Comparison of ENCODE assay signal across 24 cellular contexts in the genomic region with DNA sequence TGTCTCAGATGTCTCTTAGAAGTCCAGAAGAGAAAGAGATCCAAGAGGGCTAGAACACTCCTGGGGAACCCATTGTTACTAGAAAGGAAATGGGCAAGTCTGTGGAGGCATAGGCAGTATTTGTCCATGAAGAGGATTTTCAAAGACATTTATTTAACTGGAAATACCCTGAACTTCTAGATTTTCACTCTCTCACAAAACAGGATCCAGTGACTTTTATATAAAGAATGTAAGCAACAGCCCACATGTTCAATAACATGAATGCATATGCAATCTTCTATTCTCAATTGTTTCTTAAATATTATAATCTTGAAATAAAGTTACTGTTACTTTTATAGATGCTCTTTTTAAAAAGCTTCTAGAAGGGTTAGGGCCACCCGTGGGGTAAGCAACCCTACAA. TPM values are rescaled to one million over a fixed set of nuclear protein-coding genes. Genes with fewer than 3 reads are reported as not detected.
DNase-seq lines count a peak whose midpoint lies in the region; ATAC-seq, FAIRE-seq and TF ChIP-seq lines count a peak whose summit lies in the region.
"Had no signal": no experiment of that assay in that cellular context is flagged by ENCODE, and none has a peak within 500 bp of the region (broad histone marks: within the 10 kb centered on the region; RNA-seq: fewer than 3 reads in every experiment).

No MANE protein-coding gene starts in this region.

- H3K27me3 ChIP-seq in ACC112 (ENCODE audit: insufficient read depth, low read length) (no peaks in the 10 kb centered on the region), GM23248 (replicated peaks; ENCODE audit: insufficient read depth) (no peaks in the 10 kb centered on the region), bronchial epithelial cell (ENCODE audit: control insufficient read depth, insufficient read depth, low read length) (no peaks in the 10 kb centered on the region)
- H3K27me3 ChIP-seq: BLaER1 treated with 17β-estradiol and CSF1 and Interleukin-3, amounts not matched to agents 10 nM and 100 nM had no signal

- 39 to 49% methylated on average over 1 of the region's 1 CpG for WGBS in GM23248 (ENCODE audit: low coverage in 1 of 2, low lambda C conversion rate in 2 of 2, missing lambda C conversion rate in 2 of 2), 2 experiments

- H3K9me2 ChIP-seq in GM23248 (ENCODE audit: insufficient read depth), result no peaks in the 10 kb centered on the region; the same call in 1 of the 2 replicates

- in situ Hi-C loops in GM23248 (cut with MboI), result no loop called here

- TF ChIP-seq POLR2A in erythroblast (IDR thresholded peaks at IDR 0.05; ENCODE audit: low read length), result no peak

- ATAC-seq in HG02798 (IDR thresholded peaks at IDR 0.05; ENCODE audit: poor library complexity, unreplicated experiment), result no peak
- ATAC-seq: A549; CD8-positive, alpha-beta T cell; HepG2 had no signal

- H3K79me2 ChIP-seq in ACC112 (ENCODE audit: control insufficient read depth, insufficient read depth, low read length, unreplicated experiment), result peaks cover 34% of the 10 kb centered on the region
- peaks cover 100% of the 10 kb centered on the region for H3K79me2 ChIP-seq in GM23248 (ENCODE audit: insufficient read depth)

- H3F3A ChIP-seq in GM23248 (ENCODE audit: insufficient read depth), result peaks cover 29% of the 10 kb centered on the region

- no peak overlapping the region for H3K4me3 ChIP-seq in ACC112 (ENCODE audit: low read depth, low read length)
- peak overlapping the region; percentile 10; the same call in 1 of the 2 replicates for H3K4me3 ChIP-seq in GM23248
- no peak overlapping the region for H3K4me3 ChIP-seq in bronchial epithelial cell (ENCODE audit: low read depth, low read length)
- no peak overlapping the region for H3K4me3 ChIP-seq in fibroblast of villous mesenchyme (ENCODE audit: low read depth, low read length)
- H3K4me3 ChIP-seq: A549; BLaER1 treated with 17β-estradiol and CSF1 and Interleukin-3, amounts not matched to agents 10 nM and 100 nM had no signal

- 0 out of 2 replicates have a peak, but pooled peaks cover 9% of the 10 kb centered on the region for H3K36me3 ChIP-seq in ACC112 (ENCODE audit: insufficient read depth, low read length)
- H3K36me3 ChIP-seq in GM23248 (ENCODE audit: low read depth), result peaks cover 14% of the 10 kb centered on the region
- H3K36me3 ChIP-seq in bronchial epithelial cell (ENCODE audit: control insufficient read depth, insufficient read depth, low read length), result no peaks in the 10 kb centered on the region
- H3K36me3 ChIP-seq: BLaER1 treated with 17β-estradiol and CSF1 and Interleukin-3, amounts not matched to agents 10 nM and 100 nM had no signal

- TF ChIP-seq CTCF in bronchial epithelial cell (IDR thresholded peaks at IDR 0.05; ENCODE audit: insufficient read depth, low read length, severe bottlenecking) (no peak), fibroblast of villous mesenchyme (IDR thresholded peaks at IDR 0.05; ENCODE audit: insufficient read depth, low read depth, low read length) (no peak)

- H3K9ac ChIP-seq in GM23248, result peak overlapping the region; percentile 14
- H3K9ac ChIP-seq: BLaER1 treated with 17β-estradiol and CSF1 and Interleukin-3, amounts not matched to agents 10 nM and 100 nM had no signal

- peaks cover 14% of the 10 kb centered on the region for H3K4me1 ChIP-seq in ACC112 (ENCODE audit: control insufficient read depth, insufficient read depth, low read length, unreplicated experiment)
- H3K4me1 ChIP-seq in GM23248 (ENCODE audit: insufficient read depth), result peaks cover 27% of the 10 kb centered on the region
- H3K4me1 ChIP-seq: A549; BLaER1 treated with 17β-estradiol and CSF1 and Interleukin-3, amounts not matched to agents 10 nM and 100 nM had no signal

- H3K27ac ChIP-seq in ACC112 (ENCODE audit: low read depth, low read length) (0 out of 2 replicates have a peak overlapping the region, but pooled peaks have one; percentile 14), GM23248 (peak overlapping the region; percentile 42)
- H3K27ac ChIP-seq: 22Rv1; A549; BLaER1 treated with 17β-estradiol and CSF1 and Interleukin-3, amounts not matched to agents 10 nM and 100 nM had no signal

- H2AFZ ChIP-seq in ACC112 (ENCODE audit: low read length, unreplicated experiment), result no peak overlapping the region
- no peak overlapping the region for H2AFZ ChIP-seq in GM23248

- peak; percentile 60 for DNase-seq in GM23248
- DNase-seq in bronchial epithelial cell (ENCODE audit: low read depth), result peak; percentile 25
- peak; percentile 1 for DNase-seq in fibroblast of villous mesenchyme (ENCODE audit: low read depth)
- no peak for DNase-seq in inferior parietal cortex (ENCODE audit: extremely low spot score)
- DNase-seq in erythroblast (lab: John Stamatoyannopoulos, UW), result no peak
- no peak for DNase-seq in H4 (ENCODE audit: low spot score)
- DNase-seq: CD8-positive, alpha-beta T cell; COR-L47; DMS 273 treated with DMSO at 0.1 percent for 48 hours; DMS53; DND-41; EL; GOT3; H9; KG1 had no signal

- H3K4me2 ChIP-seq in GM23248 (ENCODE audit: unreplicated experiment), result peak overlapping the region; percentile 45
- H3K4me2 ChIP-seq: A549; BLaER1 treated with 17β-estradiol and CSF1 and Interleukin-3, amounts not matched to agents 10 nM and 100 nM had no signal

- no peaks in the 10 kb centered on the region for H3K9me3 ChIP-seq in GM23248 (ENCODE audit: low read depth)
- H3K9me3 ChIP-seq: A549; BLaER1 treated with 17β-estradiol and CSF1 and Interleukin-3, amounts not matched to agents 10 nM and 100 nM had no signal

- no peak for FAIRE-seq in bronchial epithelial cell (lab: Jason Lieb, UNC)
- FAIRE-seq: A549, G401.6, GM12892, HepG2 had no signal

- peaks cover 30% of the 10 kb centered on the region for H4K20me1 ChIP-seq in GM23248 (ENCODE audit: insufficient read depth)
- H4K20me1 ChIP-seq: BLaER1 treated with 17β-estradiol and CSF1 and Interleukin-3, amounts not matched to agents 10 nM and 100 nM had no signal

RNA-seq across cellular contexts. Expression of a gene that starts 53.4 kb away (rescaled TPM):
- 32.2 and 38.7 TPM in 2 replicates for total RNA-seq in GM23248 (2014; rRNA removed; shearing (Covaris generic))
- polyA plus RNA-seq in GM23248 (2016; fragmentation: Nextera tagmentation; extraction: Ambion mirVana), result 39.8 and 41.7 TPM in 2 replicates
- total RNA-seq in bronchial epithelial cell (not detected in 2 replicates), fibroblast of villous mesenchyme (under 0.01 TPM in 2 replicates)
- total RNA-seq in H4 (2014; rRNA removed; shearing (Covaris generic)), result not detected in 2 replicates
- polyA plus RNA-seq: AG04450 had no signal

Comparison
In these comparisons a context has a peak if more than half of its experiments do, and no peak if none do; other contexts are left out.
1. DNase-seq: peak in GM23248 (single experiment), bronchial epithelial cell (single experiment) and fibroblast of villous mesenchyme (single experiment); none in inferior parietal cortex (single experiment), erythroblast (0 of 2) and H4 (single experiment).
2. RNA of a gene that starts 53.4 kb away (total RNA-seq): 32.2 to 38.7 TPM in GM23248; not detected in bronchial epithelial cell, under 0.01 TPM in fibroblast of villous mesenchyme and not detected in H4; every median in the first group is over 10 times any median in the second.